Comparison of ENCODE assay signal across 8 cellular contexts in the genomic region with DNA sequence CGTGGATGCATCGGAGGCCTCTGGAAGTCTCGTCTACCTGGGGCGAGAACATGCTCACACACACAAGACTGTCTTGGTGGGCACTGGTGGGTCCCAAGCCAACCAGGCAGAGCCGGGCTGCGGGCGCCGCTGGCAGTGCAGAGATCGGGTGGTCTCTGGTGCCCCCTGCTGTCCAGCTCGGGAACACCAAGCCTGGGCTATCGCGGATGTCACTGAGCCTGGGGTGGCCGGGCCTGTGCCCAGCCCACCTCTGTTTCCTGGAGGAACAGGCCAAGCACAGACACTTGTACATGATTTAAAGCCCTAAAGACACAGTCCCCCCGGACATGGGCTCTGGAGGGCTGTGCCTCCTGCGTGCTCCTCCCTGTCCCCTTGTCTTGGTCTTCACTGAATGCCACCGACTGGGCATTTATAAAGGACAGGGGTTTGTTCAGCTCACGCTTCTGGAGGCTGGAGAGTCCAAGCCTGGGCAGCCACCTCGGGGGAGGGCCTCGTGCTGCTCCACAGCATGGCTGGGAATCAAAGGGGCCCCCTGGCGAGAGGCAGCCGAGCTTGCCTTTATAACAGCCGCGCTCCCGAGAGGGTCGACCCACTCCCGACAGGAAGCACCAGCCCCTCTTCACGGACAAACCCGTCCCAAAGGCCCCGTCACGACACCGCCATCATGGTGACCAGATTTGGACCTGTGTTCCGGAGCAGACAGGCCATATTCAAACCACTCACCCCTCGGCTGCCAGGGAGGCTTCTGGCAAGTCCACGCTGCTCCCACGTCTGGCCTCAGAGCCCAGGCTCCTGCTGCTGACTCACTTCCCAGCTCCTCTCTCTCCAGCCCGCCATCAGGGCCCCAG. TPM values are rescaled to one million over a fixed set of nuclear protein-coding genes. Genes with fewer than 3 reads are reported as not detected.
A peak's percentile ranks its signal among the peaks of the same experiment; 100 is the strongest.
DNase-seq lines count a peak whose midpoint lies in the region; ATAC-seq and TF ChIP-seq lines count a peak whose summit lies in the region.

No MANE protein-coding gene starts in this region.

- ATAC-seq in HG02938 (IDR thresholded peaks at IDR 0.05; ENCODE audit: unreplicated experiment): peak; percentile 65
- ATAC-seq in mucosa of descending colon: peak; percentile 92
- no peak for ATAC-seq in GM21825 (IDR thresholded peaks at IDR 0.05; ENCODE audit: unreplicated experiment)

- H3K36me3 ChIP-seq in DOHH2 (ENCODE audit: control insufficient read depth, low read length): no peaks in the 10 kb centered on the region
- no peaks in the 10 kb centered on the region for H3K36me3 ChIP-seq in mucosa of descending colon (ENCODE audit: low read depth)

- H3K4me1 Mint-ChIP-seq in endothelial cell (ENCODE audit: unreplicated experiment): no peaks in the 10 kb centered on the region

- no peaks in the 10 kb centered on the region for H3K27me3 ChIP-seq in DOHH2 (ENCODE audit: control insufficient read depth, low read length)

- H3K27ac ChIP-seq in DOHH2 (ENCODE audit: low read depth, low read length): no peak overlapping the region

- no peak overlapping the region for H3K4me3 Mint-ChIP-seq in endothelial cell (ENCODE audit: unreplicated experiment)

- H3K4me3 ChIP-seq in DOHH2 (ENCODE audit: low read length) (no peak overlapping the region), mucosa of descending colon (no peak overlapping the region)

- no peaks in the 10 kb centered on the region; the same call in 1 of the 2 replicates for H3F3A ChIP-seq in DOHH2 (ENCODE audit: control insufficient read depth, insufficient read depth)

- no peaks in the 10 kb centered on the region for H3K4me1 ChIP-seq in DOHH2 (ENCODE audit: control insufficient read depth, low read length)
- no peaks in the 10 kb centered on the region for H3K4me1 ChIP-seq in mucosa of descending colon (ENCODE audit: low read depth)

- no peak overlapping the region for H3K27ac Mint-ChIP-seq in endothelial cell (ENCODE audit: unreplicated experiment)

- TF ChIP-seq CTCF in DOHH2 (IDR thresholded peaks at IDR 0.05; ENCODE audit: low read depth, low read length, poor library complexity, severe bottlenecking) (peak; percentile 89), endothelial cell (IDR thresholded peaks at IDR 0.05; ENCODE audit: unreplicated experiment) (peak; percentile 95), mucosa of descending colon (IDR thresholded peaks at IDR 0.05) (peak; percentile 88)

- H3K36me3 Mint-ChIP-seq in endothelial cell (ENCODE audit: low read depth, unreplicated experiment): no peaks in the 10 kb centered on the region

- no peaks in the 10 kb centered on the region for H3K9me3 Mint-ChIP-seq in endothelial cell (ENCODE audit: unreplicated experiment)

- no peak overlapping the region for H3K4me2 ChIP-seq in DOHH2 (ENCODE audit: low read length)

- DNase-seq in NOMO-1 treated with DMSO at 0.1 percent for 48 hours (lab: John Stamatoyannopoulos, UW; ENCODE audit: unreplicated experiment) (peak; percentile 41), endothelial cell (ENCODE audit: low spot score) (peak; percentile 95), mucosa of descending colon (peak; percentile 68 to 83 (median 79))
- peak; percentile 25 for DNase-seq in activated CD8-positive, alpha-beta memory T cell treated with anti-CD3 and anti-CD28 coated beads, Interleukin-2, amount 50 U/mL, for 1 hour (ENCODE audit: extremely low read depth)
- DNase-seq in stimulated activated CD8-positive, alpha-beta memory T cell treated with anti-CD3 and anti-CD28 coated beads, Interleukin-4, amount 100 ng/mL, for 48 hours: peak; percentile 92

- intact Hi-C loops in mucosa of descending colon (cut with DNase I, micrococcal nuclease): loop anchor here (5.0 to 10.0 kb wide), 2 partner anchors 79 to 87 kb away; no protein-coding TSS in a partner anchor

- H3K79me2 ChIP-seq in DOHH2 (ENCODE audit: control insufficient read depth, low read length): no peaks in the 10 kb centered on the region

- H3K9me2 ChIP-seq in DOHH2 (replicated peaks; ENCODE audit: control insufficient read depth, low read length): no peaks in the 10 kb centered on the region

- peaks cover 8% of the 10 kb centered on the region; the same call in 1 of the 2 replicates for H3K9me3 ChIP-seq in DOHH2 (ENCODE audit: control insufficient read depth, insufficient read depth, low read length)
- H3K9me3 ChIP-seq in mucosa of descending colon: no peaks in the 10 kb centered on the region

- H4K20me1 ChIP-seq in DOHH2 (ENCODE audit: control insufficient read depth, insufficient read depth, low read depth, low read length): no peaks in the 10 kb centered on the region

- H3K27me3 Mint-ChIP-seq in endothelial cell (ENCODE audit: unreplicated experiment): peaks cover 3% of the 10 kb centered on the region

RNA-seq across cellular contexts. Expression of gene OTOS, which starts 3.6 kb away (rescaled TPM):
- total RNA-seq in endothelial cell (ENCODE audit: unreplicated experiment) (not detected), mucosa of descending colon (not detected)

RNA-seq across cellular contexts. Expression of gene COPS9, which starts 7.9 kb away (rescaled TPM):
- total RNA-seq in endothelial cell (ENCODE audit: unreplicated experiment): 165 TPM
- total RNA-seq in mucosa of descending colon: 100 to 1,000 TPM in 1 of 3 donors, 10 to 100 TPM in 2; 83.9 to 129 (median 94.3) TPM

Comparison
In these comparisons a context has a peak if more than half of its experiments do, and no peak if none do; other contexts are left out.
1. DNase-seq: peak in every context shown above with its lines; median percentile 95 in endothelial cell; 92 in stimulated activated CD8-positive, alpha-beta memory T cell treated with anti-CD3 and anti-CD28 coated beads, Interleukin-4, amount 100 ng/mL, for 48 hours; 79 in mucosa of descending colon; 41 in NOMO-1 treated with DMSO at 0.1 percent for 48 hours; 25 in activated CD8-positive, alpha-beta memory T cell treated with anti-CD3 and anti-CD28 coated beads, Interleukin-2, amount 50 U/mL, for 1 hour.